ENCODE assay signal across 1 cellular context in the genomic region with DNA sequence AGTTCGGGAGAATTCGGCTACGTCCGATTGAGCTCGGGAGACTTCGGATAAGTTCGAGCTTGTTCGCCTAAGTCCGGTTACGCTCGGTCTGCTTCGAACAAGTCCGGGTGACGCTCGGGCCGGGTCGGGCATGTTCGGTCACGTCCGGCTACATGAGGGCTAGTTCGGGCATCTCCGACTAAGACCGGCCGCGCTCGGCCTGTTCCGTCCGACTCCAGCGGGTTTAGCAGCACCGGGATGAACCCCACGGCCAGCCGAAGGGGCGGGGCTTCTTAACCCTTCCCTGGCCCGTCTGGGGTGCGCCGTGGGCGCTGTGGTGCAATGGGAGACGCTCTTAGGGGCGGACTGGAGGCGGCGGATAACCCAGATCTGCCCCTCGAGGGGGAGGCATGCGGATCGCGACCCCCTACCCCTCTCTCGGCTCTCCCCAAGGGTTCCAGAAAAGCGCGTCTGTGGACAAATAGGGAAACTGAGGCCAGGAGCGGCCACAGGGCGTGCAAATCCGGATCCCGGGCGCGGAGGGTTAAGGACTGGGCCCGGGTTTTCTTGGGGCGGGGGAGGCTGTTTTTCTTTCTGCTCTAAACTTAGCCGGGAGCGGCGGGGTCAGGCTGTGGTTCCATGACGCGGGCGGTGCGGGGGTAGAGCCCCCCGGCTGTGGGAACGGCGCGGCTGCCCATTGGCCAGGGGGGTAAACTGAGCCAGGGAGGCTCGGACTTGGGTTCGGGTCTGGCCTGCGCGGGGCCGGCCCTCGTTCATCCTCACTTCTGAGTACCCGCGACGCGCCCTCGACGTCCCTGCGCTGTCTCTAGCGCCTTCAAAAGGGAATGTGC.
TF ChIP-seq lines count a peak whose summit lies in the region.

No MANE protein-coding gene starts in this region.

TF ChIP-seq in HepG2, 621 proteins besides CTCF, POLR2A, EP300 and RAD21 (continued from another document):
- TF ChIP-seq, protein P1, sequence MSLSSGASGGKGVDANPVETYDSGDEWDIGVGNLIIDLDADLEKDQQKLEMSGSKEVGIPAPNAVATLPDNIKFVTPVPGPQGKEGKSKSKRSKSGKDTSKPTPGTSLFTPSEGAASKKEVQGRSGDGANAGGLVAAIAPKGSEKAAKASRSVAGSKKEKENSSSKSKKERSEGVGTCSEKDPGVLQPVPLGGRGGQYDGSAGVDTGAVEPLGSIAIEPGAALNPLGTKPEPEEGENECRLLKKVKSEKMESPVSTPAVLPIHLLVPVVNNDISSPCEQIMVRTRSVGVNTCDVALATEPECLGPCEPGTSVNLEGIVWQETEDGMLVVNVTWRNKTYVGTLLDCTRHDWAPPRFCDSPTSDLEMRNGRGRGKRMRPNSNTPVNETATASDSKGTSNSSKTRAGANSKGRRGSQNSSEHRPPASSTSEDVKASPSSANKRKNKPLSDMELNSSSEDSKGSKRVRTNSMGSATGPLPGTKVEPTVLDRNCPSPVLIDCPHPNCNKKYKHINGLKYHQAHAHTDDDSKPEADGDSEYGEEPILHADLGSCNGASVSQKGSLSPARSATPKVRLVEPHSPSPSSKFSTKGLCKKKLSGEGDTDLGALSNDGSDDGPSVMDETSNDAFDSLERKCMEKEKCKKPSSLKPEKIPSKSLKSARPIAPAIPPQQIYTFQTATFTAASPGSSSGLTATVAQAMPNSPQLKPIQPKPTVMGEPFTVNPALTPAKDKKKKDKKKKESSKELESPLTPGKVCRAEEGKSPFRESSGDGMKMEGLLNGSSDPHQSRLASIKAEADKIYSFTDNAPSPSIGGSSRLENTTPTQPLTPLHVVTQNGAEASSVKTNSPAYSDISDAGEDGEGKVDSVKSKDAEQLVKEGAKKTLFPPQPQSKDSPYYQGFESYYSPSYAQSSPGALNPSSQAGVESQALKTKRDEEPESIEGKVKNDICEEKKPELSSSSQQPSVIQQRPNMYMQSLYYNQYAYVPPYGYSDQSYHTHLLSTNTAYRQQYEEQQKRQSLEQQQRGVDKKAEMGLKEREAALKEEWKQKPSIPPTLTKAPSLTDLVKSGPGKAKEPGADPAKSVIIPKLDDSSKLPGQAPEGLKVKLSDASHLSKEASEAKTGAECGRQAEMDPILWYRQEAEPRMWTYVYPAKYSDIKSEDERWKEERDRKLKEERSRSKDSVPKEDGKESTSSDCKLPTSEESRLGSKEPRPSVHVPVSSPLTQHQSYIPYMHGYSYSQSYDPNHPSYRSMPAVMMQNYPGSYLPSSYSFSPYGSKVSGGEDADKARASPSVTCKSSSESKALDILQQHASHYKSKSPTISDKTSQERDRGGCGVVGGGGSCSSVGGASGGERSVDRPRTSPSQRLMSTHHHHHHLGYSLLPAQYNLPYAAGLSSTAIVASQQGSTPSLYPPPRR (CRISPR knock-in tag; IDR thresholded peaks at IDR 0.05; ENCODE audit: borderline replicate concordance) = no peak
- TF ChIP-seq ZNF713 (CRISPR knock-in tag; IDR thresholded peaks at IDR 0.05) (peak; percentile 8; the same call in 1 of the 2 replicates), ZNF513 (CRISPR knock-in tag; conservative IDR thresholded peaks at IDR 0.05) (no peak), KDM5B (CRISPR knock-in tag; IDR thresholded peaks at IDR 0.05; ENCODE audit: borderline replicate concordance) (no peak), ZBTB20 (CRISPR knock-in tag; IDR thresholded peaks at IDR 0.05; ENCODE audit: borderline replicate concordance, low read depth) (0 out of 2 replicates have a peak, but pooled peaks have one; percentile 38), ZNF138 (CRISPR knock-in tag; IDR thresholded peaks at IDR 0.05; ENCODE audit: low read depth) (no peak), ZNF280B (CRISPR knock-in tag; IDR thresholded peaks at IDR 0.05; ENCODE audit: borderline replicate concordance) (0 out of 2 replicates have a peak, but pooled peaks have one; percentile 17), ZNF704 (CRISPR knock-in tag; IDR thresholded peaks at IDR 0.05; ENCODE audit: borderline replicate concordance) (no peak), ELF1 (CRISPR knock-in tag; IDR thresholded peaks at IDR 0.05) (no peak), ZZZ3 (CRISPR knock-in tag; IDR thresholded peaks at IDR 0.05; ENCODE audit: borderline replicate concordance) (peak; percentile 87; the same call in 1 of the 2 replicates), MEIS2 (CRISPR knock-in tag; IDR thresholded peaks at IDR 0.05) (no peak; the same call in 1 of the 2 replicates), DDIT3 (CRISPR knock-in tag; IDR thresholded peaks at IDR 0.05) (no peak), SPEN (CRISPR knock-in tag; IDR thresholded peaks at IDR 0.05; ENCODE audit: low read depth) (no peak; the same call in 1 of the 2 replicates), ZMYM3 (CRISPR knock-in tag; IDR thresholded peaks at IDR 0.05) (peak; percentile 68), ZNF501 (CRISPR knock-in tag; IDR thresholded peaks at IDR 0.05) (0 out of 2 replicates have a peak, but pooled peaks have one; percentile 10), TAF15 (IDR thresholded peaks at IDR 0.05; ENCODE audit: low read depth, low read length, poor library complexity, severe bottlenecking) (peak; percentile 27), KMT2B (CRISPR knock-in tag; IDR thresholded peaks at IDR 0.05) (0 out of 2 replicates have a peak, but pooled peaks have one; percentile 21), KLF13 (CRISPR knock-in tag; IDR thresholded peaks at IDR 0.05) (no peak), RNF2 (conservative IDR thresholded peaks at IDR 0.05; ENCODE audit: low read depth) (no peak)
- TF ChIP-seq, protein P2, sequence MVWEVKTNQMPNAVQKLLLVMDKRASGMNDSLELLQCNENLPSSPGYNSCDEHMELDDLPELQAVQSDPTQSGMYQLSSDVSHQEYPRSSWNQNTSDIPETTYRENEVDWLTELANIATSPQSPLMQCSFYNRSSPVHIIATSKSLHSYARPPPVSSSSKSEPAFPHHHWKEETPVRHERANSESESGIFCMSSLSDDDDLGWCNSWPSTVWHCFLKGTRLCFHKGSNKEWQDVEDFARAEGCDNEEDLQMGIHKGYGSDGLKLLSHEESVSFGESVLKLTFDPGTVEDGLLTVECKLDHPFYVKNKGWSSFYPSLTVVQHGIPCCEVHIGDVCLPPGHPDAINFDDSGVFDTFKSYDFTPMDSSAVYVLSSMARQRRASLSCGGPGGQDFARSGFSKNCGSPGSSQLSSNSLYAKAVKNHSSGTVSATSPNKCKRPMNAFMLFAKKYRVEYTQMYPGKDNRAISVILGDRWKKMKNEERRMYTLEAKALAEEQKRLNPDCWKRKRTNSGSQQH (CRISPR knock-in tag; IDR thresholded peaks at IDR 0.05; ENCODE audit: low read depth) = no peak
- TF ChIP-seq, protein P3, sequence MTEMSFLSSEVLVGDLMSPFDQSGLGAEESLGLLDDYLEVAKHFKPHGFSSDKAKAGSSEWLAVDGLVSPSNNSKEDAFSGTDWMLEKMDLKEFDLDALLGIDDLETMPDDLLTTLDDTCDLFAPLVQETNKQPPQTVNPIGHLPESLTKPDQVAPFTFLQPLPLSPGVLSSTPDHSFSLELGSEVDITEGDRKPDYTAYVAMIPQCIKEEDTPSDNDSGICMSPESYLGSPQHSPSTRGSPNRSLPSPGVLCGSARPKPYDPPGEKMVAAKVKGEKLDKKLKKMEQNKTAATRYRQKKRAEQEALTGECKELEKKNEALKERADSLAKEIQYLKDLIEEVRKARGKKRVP (CRISPR knock-in tag; IDR thresholded peaks at IDR 0.05) = no peak
- TF ChIP-seq, protein P4, sequence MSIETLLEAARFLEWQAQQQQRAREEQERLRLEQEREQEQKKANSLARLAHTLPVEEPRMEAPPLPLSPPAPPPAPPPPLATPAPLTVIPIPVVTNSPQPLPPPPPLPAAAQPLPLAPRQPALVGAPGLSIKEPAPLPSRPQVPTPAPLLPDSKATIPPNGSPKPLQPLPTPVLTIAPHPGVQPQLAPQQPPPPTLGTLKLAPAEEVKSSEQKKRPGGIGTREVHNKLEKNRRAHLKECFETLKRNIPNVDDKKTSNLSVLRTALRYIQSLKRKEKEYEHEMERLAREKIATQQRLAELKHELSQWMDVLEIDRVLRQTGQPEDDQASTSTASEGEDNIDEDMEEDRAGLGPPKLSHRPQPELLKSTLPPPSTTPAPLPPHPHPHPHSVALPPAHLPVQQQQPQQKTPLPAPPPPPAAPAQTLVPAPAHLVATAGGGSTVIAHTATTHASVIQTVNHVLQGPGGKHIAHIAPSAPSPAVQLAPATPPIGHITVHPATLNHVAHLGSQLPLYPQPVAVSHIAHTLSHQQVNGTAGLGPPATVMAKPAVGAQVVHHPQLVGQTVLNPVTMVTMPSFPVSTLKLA (IDR thresholded peaks at IDR 0.05) = no peak
